In genomic region chr15:75578206-75578947, GRCh38 we compare ENCODE assay signal across 7 cellular contexts. TPM values are rescaled to one million over a fixed set of nuclear protein-coding genes. Genes with fewer than 3 reads are reported as not detected.
DNase-seq lines count a peak whose midpoint lies in the region; ATAC-seq, FAIRE-seq and TF ChIP-seq lines count a peak whose summit lies in the region.

No MANE protein-coding gene starts in this region.

- H3K36me3 ChIP-seq in WERI-Rb-1, result peaks cover 9% of the 10 kb centered on the region
- no peaks in the 10 kb centered on the region for H3K36me3 ChIP-seq in testis (ENCODE audit: low read depth, missing control alignments)

- H3K27me3 ChIP-seq in WERI-Rb-1 (ENCODE audit: insufficient read depth, low read depth, severe bottlenecking), result no peaks in the 10 kb centered on the region
- H3K27me3 ChIP-seq in dorsolateral prefrontal cortex, result no peaks in the 10 kb centered on the region
- no peaks in the 10 kb centered on the region for H3K27me3 ChIP-seq in testis

- peaks cover 4% of the 10 kb centered on the region for H3K4me1 ChIP-seq in testis

- no peaks in the 10 kb centered on the region for H3K9me3 ChIP-seq in WERI-Rb-1 (ENCODE audit: severe bottlenecking)
- no peaks in the 10 kb centered on the region for H3K9me3 ChIP-seq in testis

- peak overlapping the region; percentile 61 for H3K4me3 ChIP-seq in WERI-Rb-1 (ENCODE audit: low read depth, low read length)
- H3K4me3 ChIP-seq in dorsolateral prefrontal cortex, result peak overlapping the region; percentile 64 to 97 (median 88)
- H3K4me3 ChIP-seq in testis, result peak overlapping the region; percentile 71 to 76

- ATAC-seq in HG03439 (IDR thresholded peaks at IDR 0.05; ENCODE audit: unreplicated experiment), result peak; percentile 50

- TF ChIP-seq CTCF in WERI-Rb-1 (IDR thresholded peaks at IDR 0.05; ENCODE audit: low read depth, low read length), result no peak
- TF ChIP-seq CTCF in dorsolateral prefrontal cortex (IDR thresholded peaks at IDR 0.05 in 54 of 56, conservative IDR thresholded peaks at IDR 0.05 in 2 of 56; ENCODE audit: low read depth in 1 of 56, partially characterized antibody in 56 of 56), result no peak
- no peak for TF ChIP-seq CTCF in testis (IDR thresholded peaks at IDR 0.05)

- TF ChIP-seq POLR2A in GM12892 (IDR thresholded peaks at IDR 0.05; ENCODE audit: low read depth, low read length) (no peak), testis (IDR thresholded peaks at IDR 0.05) (no peak)

- intact Hi-C loops in dorsolateral prefrontal cortex (cut with DNase I), result loop anchor here (2.0 to 10.0 kb wide), 5 partner anchors 41 to 211 kb away; partner anchors contain the start of genes IMP3 (in 1 of the 2), MAN2C1 (in 1 of the 2) and SNX33 (in 1 of the 2)
- intact Hi-C loops in testis (cut with DNase I; ENCODE audit: low total_unique reads), result no loop called here

- DNase-seq in GM12892 (ENCODE audit: insufficient read length) (peak; percentile 41), WERI-Rb-1 (peak; percentile 20), dorsolateral prefrontal cortex (peak in 2 of 10 donors; percentile 33 to 50), medulla oblongata (ENCODE audit: extremely low spot score) (peak; percentile 18), testis (peak; percentile 24), NCI-H2107 (lab: John Stamatoyannopoulos, UW) (no peak)

- WGBS in testis, 2 donors, result 0% methylated on average over 24 to 77 of the region's 77 CpGs

- no peak for FAIRE-seq in GM12892 (lab: Jason Lieb, UNC)

- H3K27ac ChIP-seq in WERI-Rb-1 (peak overlapping the region; percentile 91), dorsolateral prefrontal cortex (peak overlapping the region; percentile 45 to 98 (median 93)), testis (peak overlapping the region; percentile 87 to 96)

RNA-seq across cellular contexts. Expression of gene PTPN9, which starts 0.7 kb away (rescaled TPM):
- 16.1 TPM for polyA plus RNA-seq in GM12892 (2012; ENCODE audit: missing spikeins)
- 10 to 100 TPM; 17.1 to 54.6 (median 33.8) TPM for total RNA-seq in dorsolateral prefrontal cortex
- 10 to 100 TPM; 14.1 to 16.3 TPM for total RNA-seq in testis
- polyA plus RNA-seq in testis (ENCODE audit: insufficient read depth, low read depth, low replicate concordance), result 20.3 TPM

RNA-seq across cellular contexts. Expression of gene SNUPN, which starts 47.1 kb away (rescaled TPM):
- polyA plus RNA-seq in GM12892 (2012; ENCODE audit: missing spikeins), result 25.7 TPM
- total RNA-seq in dorsolateral prefrontal cortex (10 to 100 TPM; 20.8 to 41.9 (median 29.4) TPM), testis (10 to 100 TPM; 37.0 to 44.6 TPM)
- polyA plus RNA-seq in testis (ENCODE audit: insufficient read depth, low read depth, low replicate concordance), result 97.5 TPM
